In genomic region chr14:92439551-92440344, GRCh38 we compare ENCODE assay signal across 19 cellular contexts.
A peak's percentile ranks its signal among the peaks of the same experiment; 100 is the strongest.
DNase-seq lines count a peak whose midpoint lies in the region; ATAC-seq, FAIRE-seq and TF ChIP-seq lines count a peak whose summit lies in the region.
"Had no signal": no experiment of that assay in that cellular context is flagged by ENCODE, and none has a peak within 500 bp of the region (broad histone marks: within the 10 kb centered on the region; RNA-seq: fewer than 3 reads in every experiment).

No MANE protein-coding gene starts in this region.

- no peak for TF ChIP-seq POLR2A in GM12891 (IDR thresholded peaks at IDR 0.05; ENCODE audit: low read depth, low read length)

- no peak for TF ChIP-seq CTCF in neural progenitor cell (IDR thresholded peaks at IDR 0.05)

- H3K36me3 ChIP-seq in BLaER1 treated with 17β-estradiol and CSF1 and Interleukin-3, amounts not matched to agents 10 nM and 100 nM: no peaks in the 10 kb centered on the region
- H3K36me3 ChIP-seq in neural progenitor cell: no peaks in the 10 kb centered on the region
- H3K36me3 ChIP-seq: transverse colon had no signal

- no peaks in the 10 kb centered on the region for H3K36me3 Mint-ChIP-seq in neural progenitor cell

- ATAC-seq in left cardiac atrium: peak; percentile 81 to 87

- H3K4me2 ChIP-seq in BLaER1 treated with 17β-estradiol and CSF1 and Interleukin-3, amounts not matched to agents 10 nM and 100 nM: peak overlapping the region in 10 of 11 experiments; percentile 7 to 52 (median 33); a peak in 11 of 22 replicates
- H3K4me2 ChIP-seq in neural progenitor cell: no peak overlapping the region

- 0 out of 22 replicates have a peak, but pooled peaks cover 0 to 7% (median 0%) of the 10 kb centered on the region in 11 experiments for H3K9me3 ChIP-seq in BLaER1 treated with 17β-estradiol and CSF1 and Interleukin-3, amounts not matched to agents 10 nM and 100 nM (replicated peaks in 1 of 11)
- no peaks in the 10 kb centered on the region for H3K9me3 ChIP-seq in neural progenitor cell (ENCODE audit: low read depth)
- H3K9me3 ChIP-seq: transverse colon had no signal

- H3K4me3 Mint-ChIP-seq in neural progenitor cell: no peak overlapping the region
- H3K4me3 Mint-ChIP-seq: T-helper 1 cell treated with Interleukin-12 subunit alpha and Interleukin-12 subunit beta and Interleukin-4 antibody, amounts not matched to agents 30 μg/mL and 1 μg/mL, for 36 hours had no signal

- peaks cover 10% of the 10 kb centered on the region for H3K4me1 Mint-ChIP-seq in neural progenitor cell

- FAIRE-seq in GM12891 (lab: Jason Lieb, UNC): peak; percentile 33

- H3K4me3 ChIP-seq in BLaER1 treated with 17β-estradiol and CSF1 and Interleukin-3, amounts not matched to agents 10 nM and 100 nM: no peak overlapping the region
- H3K4me3 ChIP-seq in neural progenitor cell: no peak overlapping the region
- H3K4me3 ChIP-seq: transverse colon had no signal

- H3K4me1 ChIP-seq in BLaER1 treated with 17β-estradiol and CSF1 and Interleukin-3, amounts not matched to agents 10 nM and 100 nM: peaks cover 16 to 38% (median 28%) of the 10 kb centered on the region in 10 experiments
- H3K4me1 ChIP-seq in neural progenitor cell: no peaks in the 10 kb centered on the region
- H3K4me1 ChIP-seq: transverse colon had no signal

- DNase-seq in GM12891 (ENCODE audit: insufficient read length, low spot score) (no peak), NCI-H345 treated with DMSO at 0.1 percent for 48 hours (lab: John Stamatoyannopoulos, UW; ENCODE audit: unreplicated experiment) (peak; percentile 73), left cardiac atrium (peak; percentile 26), posterior vena cava (ENCODE audit: low spot score) (no peak), neural progenitor cell (ENCODE audit: low spot score) (no peak), cerebellar cortex (ENCODE audit: low spot score) (no peak), T-helper 2 cell (no peak)
- DNase-seq: activated effector memory CD4-positive, alpha-beta T cell treated with anti-CD3 and anti-CD28 coated beads, Interleukin-2, amount 50 U/mL, for 16 hours; AML-193; DND-41; hippocampal formation; Kasumi-1; NCI-H1694 treated with DMSO at 0.1 percent for 48 hours; SHP77; stimulated activated CD4-positive, alpha-beta T cell treated with anti-CD3 and anti-CD28 coated beads, Interleukin-4, amount 100 ng/mL, for 24 hours; stimulated activated CD8-positive, alpha-beta memory T cell treated with anti-CD3 and anti-CD28 coated beads, Interleukin-4, amount 100 ng/mL, for 48 hours; transverse colon had no signal

- no peak overlapping the region for H3K9ac ChIP-seq in BLaER1 treated with 17β-estradiol and CSF1 and Interleukin-3, amounts not matched to agents 10 nM and 100 nM
- no peak overlapping the region for H3K9ac ChIP-seq in neural progenitor cell

- no peak overlapping the region for H2AFZ ChIP-seq in neural progenitor cell (replicated peaks)

- intact Hi-C loops in left cardiac atrium (cut with DNase I): no loop called here
- intact Hi-C loops in posterior vena cava (cut with DNase I): no loop called here

- H3K27me3 Mint-ChIP-seq in neural progenitor cell (ENCODE audit: insufficient read depth, low read depth): peaks cover 6% of the 10 kb centered on the region

- H3K27ac ChIP-seq in BLaER1 treated with 17β-estradiol and CSF1 and Interleukin-3, amounts not matched to agents 10 nM and 100 nM: no peak overlapping the region
- no peak overlapping the region for H3K27ac ChIP-seq in neural progenitor cell
- H3K27ac ChIP-seq: transverse colon had no signal

- no peaks in the 10 kb centered on the region for H4K20me1 ChIP-seq in BLaER1 treated with 17β-estradiol and CSF1 and Interleukin-3, amounts not matched to agents 10 nM and 100 nM
- no peaks in the 10 kb centered on the region for H4K20me1 ChIP-seq in neural progenitor cell (ENCODE audit: low read depth)

- H3K79me2 ChIP-seq in neural progenitor cell (ENCODE audit: low read depth): no peaks in the 10 kb centered on the region

- H3K9me3 Mint-ChIP-seq in neural progenitor cell: no peaks in the 10 kb centered on the region

- no peaks in the 10 kb centered on the region for H3F3A ChIP-seq in neural progenitor cell (ENCODE audit: low read depth)

- no peak overlapping the region for H3K27ac Mint-ChIP-seq in neural progenitor cell
- H3K27ac Mint-ChIP-seq: T-helper 1 cell treated with Interleukin-12 subunit alpha and Interleukin-12 subunit beta and Interleukin-4 antibody, amounts not matched to agents 30 μg/mL and 1 μg/mL, for 36 hours had no signal

- no peaks in the 10 kb centered on the region for H3K27me3 ChIP-seq in BLaER1 treated with 17β-estradiol and CSF1 and Interleukin-3, amounts not matched to agents 10 nM and 100 nM
- H3K27me3 ChIP-seq in neural progenitor cell: no peaks in the 10 kb centered on the region
- H3K27me3 ChIP-seq: transverse colon had no signal

TF ChIP-seq in GM12891, 5 proteins besides CTCF, POLR2A, EP300 and RAD21:
- no peak for TF ChIP-seq PAX5 (IDR thresholded peaks at IDR 0.05; ENCODE audit: insufficient read depth, low read length, severe bottlenecking)
- no peak for TF ChIP-seq POU2F2 (IDR thresholded peaks at IDR 0.05; ENCODE audit: low read depth, low read length)
- TF ChIP-seq POLR2AphosphoS5 (IDR thresholded peaks at IDR 0.05; ENCODE audit: low read depth, low read length): no peak
- TF ChIP-seq SPI1 (IDR thresholded peaks at IDR 0.05; ENCODE audit: low read depth, low read length): no peak
- no peak for TF ChIP-seq TAF1 (IDR thresholded peaks at IDR 0.05; ENCODE audit: low read depth, low read length)
TF ChIP-seq in GM12891: peak in this region for 0.

Comparison
In these comparisons a context has a peak if more than half of its experiments do, and no peak if none do; other contexts are left out.
1. DNase-seq: peak in NCI-H345 treated with DMSO at 0.1 percent for 48 hours (single experiment) and left cardiac atrium (single experiment); none in GM12891 (single experiment), posterior vena cava (single experiment), neural progenitor cell (single experiment), cerebellar cortex (single experiment) and T-helper 2 cell (0 of 5).